8 cellular contexts compared by ENCODE assay signal in the genomic region with DNA sequence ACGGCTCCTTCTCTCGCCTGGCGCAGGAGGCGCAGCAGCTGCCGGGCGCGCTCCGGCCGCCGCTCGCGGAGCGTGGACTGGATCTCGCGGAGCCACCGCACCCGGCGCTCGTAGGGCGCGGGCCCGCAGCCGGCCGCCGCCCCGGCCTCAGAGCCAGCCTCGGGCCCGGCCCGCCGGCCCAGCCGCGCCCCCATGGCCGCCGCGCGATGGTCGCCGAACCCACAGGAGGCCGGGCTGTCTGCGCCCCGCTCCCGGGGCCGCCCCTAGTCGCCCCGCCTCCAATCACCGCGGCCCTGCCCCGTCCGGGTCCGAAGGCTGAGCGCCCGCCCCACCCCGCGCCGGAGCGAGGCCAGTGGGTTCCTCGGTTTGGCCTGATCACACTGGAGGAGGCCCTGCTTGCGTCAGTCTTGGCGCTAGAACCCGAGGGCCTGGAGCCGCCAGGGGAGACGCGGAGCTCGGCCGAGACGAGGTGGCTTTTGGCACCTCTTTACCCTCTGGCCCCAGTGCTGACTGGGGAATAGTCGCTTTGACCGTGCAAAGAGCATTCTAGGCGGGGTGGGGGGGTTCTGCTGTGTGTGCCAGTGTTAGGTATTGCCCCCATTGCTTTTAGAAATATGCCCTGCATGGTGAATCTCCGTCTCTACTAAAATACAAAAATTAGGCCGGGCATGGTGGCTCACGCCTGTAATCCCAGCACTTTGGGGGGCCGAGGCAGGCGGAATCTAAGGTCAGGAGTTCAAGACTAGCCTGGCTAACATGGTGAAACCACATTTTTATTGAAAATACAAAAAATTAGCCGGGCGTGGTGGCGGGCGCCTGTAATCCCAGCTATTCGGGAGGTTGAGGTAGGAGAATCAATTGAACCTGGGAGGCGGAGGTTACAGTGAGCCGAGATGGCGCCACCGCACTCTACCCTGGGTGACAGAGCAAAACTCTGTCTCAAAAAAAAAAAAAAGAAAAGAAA. TPM values are rescaled to one million over a fixed set of nuclear protein-coding genes. Genes with fewer than 3 reads are reported as not detected.
DNase-seq lines count a peak whose midpoint lies in the region; ATAC-seq and TF ChIP-seq lines count a peak whose summit lies in the region.

A gene with protein sequence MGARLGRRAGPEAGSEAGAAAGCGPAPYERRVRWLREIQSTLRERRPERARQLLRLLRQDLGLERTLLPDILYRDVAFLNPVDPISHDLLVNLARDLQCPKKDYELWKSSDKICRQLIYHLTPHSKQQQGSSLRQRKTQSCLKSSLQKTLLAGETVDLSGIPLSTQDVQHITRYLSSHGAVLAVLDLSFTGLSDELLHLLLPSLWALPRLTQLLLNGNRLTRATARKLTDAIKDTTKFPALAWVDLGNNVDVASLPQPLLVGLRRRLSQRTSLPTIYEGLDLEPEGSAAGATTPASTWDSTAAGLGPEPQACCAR (minus strand): TSS at position 228 of the 964 bp plus-strand sequence. CDS start 34 bp downstream, at position 194.

- H3K27ac ChIP-seq in gastroesophageal sphincter = peak within 1 kb of the TSS; percentile 62 to 91 (median 88)

- H3K9me3 ChIP-seq in gastroesophageal sphincter = no peaks in the 10 kb centered on the region

- TF ChIP-seq POLR2A in gastroesophageal sphincter (IDR thresholded peaks at IDR 0.05) = peak; percentile 34 to 57

- WGBS in gastroesophageal sphincter (ENCODE audit: low coverage in 1 of 2), 2 donors = 40 to 72% methylated on average over 1 to 10 of the region's 83 CpGs

- H3K36me3 ChIP-seq in gastroesophageal sphincter = peaks cover 0 to 19% of the 10 kb centered on the region in 2 donors

- no peaks in the 10 kb centered on the region for H3K9me3 Mint-ChIP-seq in activated naive CD4-positive, alpha-beta T cell treated with anti-CD3 and anti-CD28 coated beads, Interleukin-2, amount 10 ng/mL, durations not matched to agents 7 days and 5 days
- no peaks in the 10 kb centered on the region for H3K9me3 Mint-ChIP-seq in natural killer cell treated with Interleukin-12 subunit alpha and Interleukin-12 subunit beta and Interleukin-15 and Interleukin-18, amount 100 ng/mL, for 72 hours
- H3K9me3 Mint-ChIP-seq in type B pancreatic cell = no peaks in the 10 kb centered on the region

- no peak for TF ChIP-seq EP300 in gastroesophageal sphincter (IDR thresholded peaks at IDR 0.05)

- ATAC-seq in HG02678 (IDR thresholded peaks at IDR 0.05; ENCODE audit: unreplicated experiment) = peak; percentile 88
- peak; percentile 97 for ATAC-seq in gastroesophageal sphincter
- peak; percentile 92 for ATAC-seq in natural killer cell treated with Interleukin-12 subunit alpha and Interleukin-12 subunit beta and Interleukin-15 and Interleukin-18, amount 100 ng/mL, for 72 hours

- H3K4me1 ChIP-seq in gastroesophageal sphincter = peaks cover 0 to 23% (median 6%) of the 10 kb centered on the region in 3 donors

- H3K4me3 ChIP-seq in gastroesophageal sphincter = peak within 1 kb of the TSS; percentile 74 to 80

- CTCF ChIA-PET in activated naive CD4-positive, alpha-beta T cell treated with anti-CD3 and anti-CD28 coated beads, Interleukin-2, amount 10 ng/mL, durations not matched to agents 7 days and 5 days (lab: Charles Lee) = no interaction called here

- H3K27me3 Mint-ChIP-seq in activated naive CD4-positive, alpha-beta T cell treated with anti-CD3 and anti-CD28 coated beads, Interleukin-2, amount 10 ng/mL, durations not matched to agents 7 days and 5 days = peaks cover 45% of the 10 kb centered on the region
- H3K27me3 Mint-ChIP-seq in natural killer cell treated with Interleukin-12 subunit alpha and Interleukin-12 subunit beta and Interleukin-15 and Interleukin-18, amount 100 ng/mL, for 72 hours = no peaks in the 10 kb centered on the region
- no peaks in the 10 kb centered on the region for H3K27me3 Mint-ChIP-seq in type B pancreatic cell

- H3K27me3 ChIP-seq in gastroesophageal sphincter = no peaks in the 10 kb centered on the region

- TF ChIP-seq CTCF in gastroesophageal sphincter (IDR thresholded peaks at IDR 0.05) = no peak
- TF ChIP-seq CTCF in type B pancreatic cell (conservative IDR thresholded peaks at IDR 0.05) = no peak

- peak; percentile 70 for DNase-seq in activated effector memory CD4-positive, alpha-beta T cell treated with anti-CD3 and anti-CD28 coated beads, Interleukin-2, amount 50 U/mL, for 16 hours
- no peak for DNase-seq in activated effector memory CD4-positive, alpha-beta T cell treated with Interleukin-2 at 50 U/mL for 16 hours
- peak; percentile 28 for DNase-seq in NCI-H2227 treated with DMSO at 0.1 percent for 48 hours (lab: John Stamatoyannopoulos, UW)
- peak; percentile 59 for DNase-seq in activated naive CD4-positive, alpha-beta T cell treated with anti-CD3 and anti-CD28 coated beads, Interleukin-2, amount 10 ng/mL, durations not matched to agents 7 days and 5 days
- peak; percentile 85 for DNase-seq in natural killer cell treated with Interleukin-12 subunit alpha and Interleukin-12 subunit beta and Interleukin-15 and Interleukin-18, amount 100 ng/mL, for 72 hours (ENCODE audit: low spot score)
- peak; percentile 90 for DNase-seq in type B pancreatic cell (ENCODE audit: extremely low spot score, unreplicated experiment)

- no peak within 1 kb of the TSS for H3K27ac Mint-ChIP-seq in activated naive CD4-positive, alpha-beta T cell treated with anti-CD3 and anti-CD28 coated beads, Interleukin-2, amount 10 ng/mL, durations not matched to agents 7 days and 5 days
- H3K27ac Mint-ChIP-seq in natural killer cell treated with Interleukin-12 subunit alpha and Interleukin-12 subunit beta and Interleukin-15 and Interleukin-18, amount 100 ng/mL, for 72 hours = peak within 1 kb of the TSS in 1 of 2 donors; percentile 41
- peak within 1 kb of the TSS; percentile 77 for H3K27ac Mint-ChIP-seq in type B pancreatic cell

- H3K36me3 Mint-ChIP-seq in activated naive CD4-positive, alpha-beta T cell treated with anti-CD3 and anti-CD28 coated beads, Interleukin-2, amount 10 ng/mL, durations not matched to agents 7 days and 5 days = no peaks in the 10 kb centered on the region
- no peaks in the 10 kb centered on the region for H3K36me3 Mint-ChIP-seq in natural killer cell treated with Interleukin-12 subunit alpha and Interleukin-12 subunit beta and Interleukin-15 and Interleukin-18, amount 100 ng/mL, for 72 hours
- no peaks in the 10 kb centered on the region for H3K36me3 Mint-ChIP-seq in type B pancreatic cell

- peak within 1 kb of the TSS; percentile 77 for H3K4me3 Mint-ChIP-seq in activated naive CD4-positive, alpha-beta T cell treated with anti-CD3 and anti-CD28 coated beads, Interleukin-2, amount 10 ng/mL, durations not matched to agents 7 days and 5 days
- peak within 1 kb of the TSS; percentile 87 for H3K4me3 Mint-ChIP-seq in natural killer cell treated with Interleukin-12 subunit alpha and Interleukin-12 subunit beta and Interleukin-15 and Interleukin-18, amount 100 ng/mL, for 72 hours
- peak within 1 kb of the TSS; percentile 94 for H3K4me3 Mint-ChIP-seq in type B pancreatic cell

- peaks cover 6% of the 10 kb centered on the region for H3K4me1 Mint-ChIP-seq in activated naive CD4-positive, alpha-beta T cell treated with anti-CD3 and anti-CD28 coated beads, Interleukin-2, amount 10 ng/mL, durations not matched to agents 7 days and 5 days
- H3K4me1 Mint-ChIP-seq in natural killer cell treated with Interleukin-12 subunit alpha and Interleukin-12 subunit beta and Interleukin-15 and Interleukin-18, amount 100 ng/mL, for 72 hours (ENCODE audit: low read depth in 2 of 2) = peaks cover 0 to 4% of the 10 kb centered on the region in 2 donors
- H3K4me1 Mint-ChIP-seq in type B pancreatic cell (ENCODE audit: unreplicated experiment) = no peaks in the 10 kb centered on the region

RNA-seq across cellular contexts. Expression of the gene that starts here (rescaled TPM):
- total RNA-seq in gastroesophageal sphincter (10 to 100 TPM in 2 of 4 donors, 1 to 10 TPM in 2; 8.5 to 21.2 (median 14.8) TPM), type B pancreatic cell (ENCODE audit: low replicate concordance) (6.5 and 18.6 TPM in 2 replicates)
- total RNA-seq in natural killer cell treated with Interleukin-12 subunit alpha and Interleukin-12 subunit beta and Interleukin-15 and Interleukin-18, amount 100 ng/mL, for 72 hours = 1 to 10 TPM; 1.8 to 2.3 TPM
